ENCODE assay signal across 10 cellular contexts in the genomic region with DNA sequence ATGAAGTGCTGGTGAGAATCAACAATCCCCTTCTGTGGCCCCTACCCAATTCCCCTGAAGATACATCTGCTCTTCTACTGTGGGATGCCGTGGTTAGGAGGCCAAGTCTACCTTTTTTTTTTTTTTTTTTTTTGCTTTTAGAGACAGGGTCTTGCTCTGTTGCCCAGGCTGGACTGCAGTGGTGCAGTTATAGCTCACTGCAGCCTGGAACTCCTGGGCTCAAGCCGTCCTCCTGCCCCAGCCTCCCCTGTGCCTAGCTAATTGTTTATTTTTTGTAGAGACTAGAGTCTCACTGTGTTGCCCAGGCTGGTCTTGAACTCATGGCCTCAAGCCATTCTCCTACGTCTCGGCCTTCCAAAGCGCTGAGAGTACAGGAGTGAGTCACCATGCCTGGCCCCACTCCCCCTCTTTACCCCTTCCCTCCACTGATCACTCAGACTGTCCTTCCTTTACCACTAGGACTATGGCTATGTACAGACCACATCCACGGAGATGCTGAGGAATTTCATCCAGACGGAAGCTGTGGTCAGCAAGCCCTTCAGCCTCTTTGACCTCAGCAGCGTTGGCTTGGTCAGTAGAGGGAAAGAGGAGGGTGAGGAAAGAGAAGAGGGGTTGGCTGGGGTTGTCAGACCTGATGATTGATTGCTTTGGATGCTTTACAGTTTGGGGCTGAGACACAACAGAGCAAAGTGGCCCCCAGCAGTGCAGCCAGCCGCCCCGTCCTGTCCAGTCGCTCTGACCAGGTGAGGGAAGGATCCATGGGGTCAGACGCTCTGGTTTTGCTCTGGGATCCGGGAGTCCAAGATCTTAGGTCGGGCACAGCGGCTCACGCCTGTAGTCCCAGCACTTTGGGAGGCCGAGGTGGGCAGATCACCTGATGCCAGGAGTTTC. TPM values are rescaled to one million over a fixed set of nuclear protein-coding genes. Genes with fewer than 3 reads are reported as not detected.
DNase-seq lines count a peak whose midpoint lies in the region; ATAC-seq and TF ChIP-seq lines count a peak whose summit lies in the region.
"Had no signal": no experiment of that assay in that cellular context is flagged by ENCODE, and none has a peak within 500 bp of the region (broad histone marks: within the 10 kb centered on the region; RNA-seq: fewer than 3 reads in every experiment).

No MANE protein-coding gene starts in this region.

- H3K36me3 Mint-ChIP-seq in activated T-helper 17 cell treated with anti-CD3 and anti-CD28 coated beads, Interleukin-2, amount 50 U/mL, for 72 hours (ENCODE audit: low read depth), result peaks cover 66% of the 10 kb centered on the region

- peaks cover 23% of the 10 kb centered on the region for H3K4me1 Mint-ChIP-seq in activated T-helper 17 cell treated with anti-CD3 and anti-CD28 coated beads, Interleukin-2, amount 50 U/mL, for 72 hours

- no peaks in the 10 kb centered on the region for H3K9me3 Mint-ChIP-seq in activated T-helper 17 cell treated with anti-CD3 and anti-CD28 coated beads, Interleukin-2, amount 50 U/mL, for 72 hours

- peak overlapping the region; percentile 89 for H3K4me3 Mint-ChIP-seq in activated T-helper 17 cell treated with anti-CD3 and anti-CD28 coated beads, Interleukin-2, amount 50 U/mL, for 72 hours

- no peaks in the 10 kb centered on the region for H3K27me3 Mint-ChIP-seq in activated T-helper 17 cell treated with anti-CD3 and anti-CD28 coated beads, Interleukin-2, amount 50 U/mL, for 72 hours

- H3K27ac ChIP-seq in coronary artery, result peak overlapping the region in 1 of 2 donors; percentile 97

- DNase-seq in AG08396 (ENCODE audit: low spot score), result peak; percentile 89
- DNase-seq in HFF-Myc (ENCODE audit: extremely low read depth, low read depth), result no peak
- DNase-seq in islet precursor cell, result peak; percentile 88
- DNase-seq in hippocampal formation (lab: John Stamatoyannopoulos, UW), result no peak
- no peak for DNase-seq in coronary artery (ENCODE audit: low spot score)
- DNase-seq: occipital lobe; stimulated activated naive CD4-positive, alpha-beta T cell treated with Interleukin-2 at 50 U/mL for 16 hours had no signal

- H3K27ac Mint-ChIP-seq in activated T-helper 17 cell treated with anti-CD3 and anti-CD28 coated beads, Interleukin-2, amount 50 U/mL, for 72 hours, result peak overlapping the region; percentile 87

- no peak for ATAC-seq in activated T-helper 17 cell treated with anti-CD3 and anti-CD28 coated beads, Interleukin-2, amount 50 U/mL, for 72 hours (replicated peaks)
- no peak for ATAC-seq in GM21717 (IDR thresholded peaks at IDR 0.05; ENCODE audit: unreplicated experiment)
- no peak for ATAC-seq in GM18907 (IDR thresholded peaks at IDR 0.05; ENCODE audit: unreplicated experiment)

- H3K4me3 ChIP-seq in HFF-Myc (replicated peaks; ENCODE audit: low read depth, low read length), result peak overlapping the region; percentile 92
- no peak overlapping the region for H3K4me3 ChIP-seq in coronary artery

- TF ChIP-seq CTCF in HFF-Myc (IDR thresholded peaks at IDR 0.05; ENCODE audit: low read depth, low read length, missing control alignments) (no peak), coronary artery (IDR thresholded peaks at IDR 0.05) (no peak)

RNA-seq across cellular contexts. Expression of gene AP4M1, which starts 1.8 kb away (rescaled TPM):
- total RNA-seq in activated T-helper 17 cell treated with anti-CD3 and anti-CD28 coated beads, Interleukin-2, amount 50 U/mL, for 72 hours, result 10 to 100 TPM in 1 of 2 donors, 1 to 10 TPM in 1; 8.2 to 12.7 TPM

RNA-seq across cellular contexts. Expression of gene MCM7, which starts 2.0 kb away (rescaled TPM):
- 100 to 1,000 TPM; 205 to 388 TPM for total RNA-seq in activated T-helper 17 cell treated with anti-CD3 and anti-CD28 coated beads, Interleukin-2, amount 50 U/mL, for 72 hours

RNA-seq across cellular contexts. Expression of gene COPS6, which starts 14.4 kb away (rescaled TPM):
- total RNA-seq in activated T-helper 17 cell treated with anti-CD3 and anti-CD28 coated beads, Interleukin-2, amount 50 U/mL, for 72 hours, result 100 to 1,000 TPM in 1 of 2 donors, 10 to 100 TPM in 1; 79.1 to 108 TPM

RNA-seq across cellular contexts. Expression of gene TAF6, which starts 16.0 kb away (rescaled TPM):
- 10 to 100 TPM; 29.6 to 55.0 TPM for total RNA-seq in activated T-helper 17 cell treated with anti-CD3 and anti-CD28 coated beads, Interleukin-2, amount 50 U/mL, for 72 hours

RNA-seq across cellular contexts. Expression of gene CNPY4, which starts 16.2 kb away (rescaled TPM):
- 10 to 100 TPM; 15.0 to 21.6 TPM for total RNA-seq in activated T-helper 17 cell treated with anti-CD3 and anti-CD28 coated beads, Interleukin-2, amount 50 U/mL, for 72 hours

Comparison
In these comparisons a context has a peak if more than half of its experiments do, and no peak if none do; other contexts are left out.
1. DNase-seq: peak in AG08396 (single experiment) and islet precursor cell (single experiment); none in HFF-Myc (single experiment), hippocampal formation (0 of 2) and coronary artery (single experiment).